18 cellular contexts compared by ENCODE assay signal in the genomic region with DNA sequence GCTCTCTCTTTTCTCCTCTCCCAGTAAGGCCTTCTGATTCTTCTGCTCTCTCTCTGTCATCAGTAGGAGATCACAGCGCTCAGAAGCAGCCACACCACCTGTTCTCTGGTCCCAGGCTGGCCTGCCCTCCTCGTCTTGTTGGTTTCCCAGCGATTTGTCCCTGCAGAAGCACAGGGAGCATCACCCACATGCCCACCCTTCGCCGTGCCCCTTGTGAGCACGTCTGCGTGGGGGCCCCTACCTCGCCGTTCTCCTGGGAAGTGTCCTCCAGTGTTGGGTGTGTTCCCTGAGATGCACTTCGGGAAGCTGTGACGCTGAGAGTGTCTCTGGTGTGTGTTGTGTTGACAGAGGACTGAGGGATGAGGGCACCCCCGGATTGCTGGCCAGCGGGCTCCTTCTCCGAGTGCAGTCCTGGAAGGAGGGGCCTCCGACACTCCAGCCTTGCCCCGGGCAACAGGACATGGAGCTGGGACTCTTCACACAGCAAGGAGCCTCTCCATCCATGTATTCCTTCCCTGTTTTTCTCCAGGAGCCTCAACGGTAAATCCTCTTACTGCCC.
"Had no signal": no experiment of that assay in that cellular context is flagged by ENCODE, and none has a peak within 500 bp of the region (broad histone marks: within the 10 kb centered on the region; RNA-seq: fewer than 3 reads in every experiment).

No MANE protein-coding gene starts in this region.

- H3K36me3 ChIP-seq: colonic mucosa, esophagus muscularis mucosa, gastrocnemius medialis, heart right ventricle, lower lobe of right lung, prostate gland, right lobe of liver, uterus had no signal

- H3K4me3 ChIP-seq: colonic mucosa, esophagus muscularis mucosa, gastrocnemius medialis, heart right ventricle, lower lobe of right lung, prostate gland, right lobe of liver, skin epidermis, uterus had no signal

- DNase-seq: cerebellar nuclear complex; colonic mucosa; dermis blood vessel endothelial cell; gastrocnemius medialis; heart right ventricle; hypothalamus; lower lobe of right lung; midbrain; right lobe of liver; stimulated activated CD4-positive, alpha-beta T cell treated with anti-CD3 and anti-CD28 coated beads, Interleukin-12 subunit alpha, Interleukin-12 subunit beta, amount 100 ng/mL, for 4 hours; stimulated activated naive CD4-positive, alpha-beta T cell treated with Interleukin-2 at 50 U/mL for 16 hours; trophoblast cell; uterus had no signal

- H3K27me3 ChIP-seq: colonic mucosa, right lobe of liver, uterus had no signal

- H3K4me1 ChIP-seq: colonic mucosa, esophagus muscularis mucosa, gastrocnemius medialis, heart right ventricle, lower lobe of right lung, parathyroid adenoma, prostate gland, right lobe of liver, uterus had no signal

- H3K27ac ChIP-seq: colonic mucosa, esophagus muscularis mucosa, gastrocnemius medialis, heart right ventricle, lower lobe of right lung, parathyroid adenoma, prostate gland, right lobe of liver, skin epidermis, uterus had no signal

- ATAC-seq: gastrocnemius medialis, heart right ventricle, left lobe of liver, lower lobe of right lung, right lobe of liver had no signal

- H3K9me3 ChIP-seq: colonic mucosa, esophagus muscularis mucosa, gastrocnemius medialis, heart right ventricle, lower lobe of right lung, prostate gland, right lobe of liver, uterus had no signal
